In the genomic region with DNA sequence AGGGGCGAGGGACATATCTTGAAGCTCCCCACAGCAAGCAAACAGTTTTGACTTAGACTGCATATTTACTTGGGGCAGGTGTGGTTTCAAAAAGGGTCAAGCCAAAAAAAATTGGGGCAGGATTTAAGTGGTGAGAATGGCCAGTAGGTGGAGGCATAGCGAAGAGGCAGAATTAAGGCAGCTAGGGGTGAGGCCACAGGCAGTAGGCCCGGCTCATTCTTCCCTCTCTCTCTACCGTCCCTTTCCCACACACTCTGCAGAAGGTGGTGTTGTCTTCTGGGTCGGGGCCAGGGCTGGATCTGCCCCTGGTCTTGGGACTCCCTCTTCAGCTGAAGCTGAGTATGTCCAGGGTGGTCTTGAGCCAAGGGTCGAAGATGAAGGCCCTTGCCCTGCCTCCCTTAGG, we compare ENCODE assay signal across 9 cellular contexts. TPM values are rescaled to one million over a fixed set of nuclear protein-coding genes. Genes with fewer than 3 reads are reported as not detected.
A peak's percentile ranks its signal among the peaks of the same experiment; 100 is the strongest.
DNase-seq lines count a peak whose midpoint lies in the region; ATAC-seq and TF ChIP-seq lines count a peak whose summit lies in the region.
"Had no signal": no experiment of that assay in that cellular context is flagged by ENCODE, and none has a peak within 500 bp of the region (broad histone marks: within the 10 kb centered on the region; RNA-seq: fewer than 3 reads in every experiment).

No MANE protein-coding gene starts in this region.

- no peaks in the 10 kb centered on the region for H3K9me3 Mint-ChIP-seq in endodermal cell

- ATAC-seq in HG02610 (IDR thresholded peaks at IDR 0.05; ENCODE audit: unreplicated experiment), result no peak

- no peak overlapping the region for H3K4me3 ChIP-seq in HAP-1
- H3K4me3 ChIP-seq in endodermal cell (ENCODE audit: low read length), result no peak overlapping the region
- H3K4me3 ChIP-seq in osteoblast (ENCODE audit: insufficient read depth, low read length), result no peak overlapping the region
- H3K4me3 ChIP-seq: SJSA1 had no signal

- H3K27ac Mint-ChIP-seq in endodermal cell, result no peak overlapping the region

- peak overlapping the region; percentile 38 for H2AFZ ChIP-seq in osteoblast (ENCODE audit: low read length)

- H3K27me3 Mint-ChIP-seq in endodermal cell (ENCODE audit: insufficient read depth), result no peaks in the 10 kb centered on the region

- no peaks in the 10 kb centered on the region for H3K36me3 ChIP-seq in HAP-1 (replicated peaks)
- no peaks in the 10 kb centered on the region for H3K36me3 ChIP-seq in endodermal cell (ENCODE audit: control insufficient read depth, insufficient read depth, low read length)
- no peaks in the 10 kb centered on the region for H3K36me3 ChIP-seq in osteoblast (ENCODE audit: insufficient read depth, low read length)
- H3K36me3 ChIP-seq: SJSA1 had no signal

- no peaks in the 10 kb centered on the region for H3K36me3 Mint-ChIP-seq in endodermal cell (ENCODE audit: low read depth)

- no peak overlapping the region for H3K9ac ChIP-seq in endodermal cell (ENCODE audit: extremely low read depth, low read length, poor library complexity, severe bottlenecking)

- in situ Hi-C loops in HAP-1 (cut with MboI; ENCODE audit: low sequenced_read_pairs), result no loop called here

- H3K4me1 Mint-ChIP-seq in endodermal cell, result peaks cover 11% of the 10 kb centered on the region

- H3K4me1 ChIP-seq in HAP-1, result peaks cover 4% of the 10 kb centered on the region
- peaks cover 5% of the 10 kb centered on the region for H3K4me1 ChIP-seq in endodermal cell (ENCODE audit: control insufficient read depth, insufficient read depth, low read length)
- H3K4me1 ChIP-seq in osteoblast (ENCODE audit: insufficient read depth, low read length), result no peaks in the 10 kb centered on the region
- H3K4me1 ChIP-seq: SJSA1 had no signal

- H3K4me3 Mint-ChIP-seq in endodermal cell, result no peak overlapping the region

- 0 out of 2 replicates have a peak, but pooled peaks have one; percentile 24 for TF ChIP-seq POLR2A in Raji (IDR thresholded peaks at IDR 0.05; ENCODE audit: insufficient read depth, low read depth, low read length)

- H3K9me3 ChIP-seq in HAP-1 (no peaks in the 10 kb centered on the region), endodermal cell (ENCODE audit: control insufficient read depth, low read length) (no peaks in the 10 kb centered on the region), osteoblast (ENCODE audit: low read depth, low read length) (no peaks in the 10 kb centered on the region)
- H3K9me3 ChIP-seq: SJSA1 had no signal

- H3K79me2 ChIP-seq in osteoblast (ENCODE audit: insufficient read depth, low read length), result peaks cover under 1% of the 10 kb centered on the region

- no peak overlapping the region for H3K4me2 ChIP-seq in osteoblast (ENCODE audit: insufficient read depth, low read length)

- H3K27ac ChIP-seq in endodermal cell (ENCODE audit: low read depth, low read length) (no peak overlapping the region), osteoblast (ENCODE audit: low read depth, low read length) (no peak overlapping the region)
- H3K27ac ChIP-seq: SJSA1 had no signal

- H4K20me1 ChIP-seq in osteoblast (ENCODE audit: insufficient read depth, low read length), result no peaks in the 10 kb centered on the region

- peak; percentile 90 for DNase-seq in COLO829 (ENCODE audit: low spot score)
- DNase-seq in HAP-1 (ENCODE audit: low spot score in 2 of 2), result peak; percentile 49 to 59
- peak; percentile 88 for DNase-seq in endodermal cell
- peak; percentile 97 for DNase-seq in osteoblast (ENCODE audit: insufficient read length, low spot score, missing footprints)
- no peak for DNase-seq in NCI-H524 treated with DMSO at 0.1 percent for 48 hours (lab: John Stamatoyannopoulos, UW)
- no peak for DNase-seq in NK-92 (lab: John Stamatoyannopoulos, UW; ENCODE audit: unreplicated experiment)

- H3K27me3 ChIP-seq in HAP-1 (ENCODE audit: low read depth), result no peaks in the 10 kb centered on the region
- H3K27me3 ChIP-seq in endodermal cell (ENCODE audit: control insufficient read depth, insufficient read depth, low read length, poor library complexity, severe bottlenecking), result no peaks in the 10 kb centered on the region
- H3K27me3 ChIP-seq in osteoblast (ENCODE audit: insufficient read depth, low read length), result no peaks in the 10 kb centered on the region
- H3K27me3 ChIP-seq: SJSA1 had no signal

- WGBS in endodermal cell (ENCODE audit: insufficient coverage in 1 of 2, insufficient read length in 1 of 2), 2 experiments, result 60 to 78% methylated on average over 1 to 6 of the region's 6 CpGs

- TF ChIP-seq CTCF in endodermal cell (conservative IDR thresholded peaks at IDR 0.05), result peak; percentile 87
- TF ChIP-seq CTCF in osteoblast (IDR thresholded peaks at IDR 0.05; ENCODE audit: extremely low read depth, low read depth, low read length), result peak; percentile 72

RNA-seq across cellular contexts. Expression of gene SHBG, which starts 2.6 kb away (rescaled TPM):
- total RNA-seq in endodermal cell (1 to 10 TPM in 1 of 2 donors, under 1 TPM in 1; 0.77 to 1.9 TPM), osteoblast (0.36 and 0.88 TPM in 2 replicates)
- polyA plus RNA-seq in endodermal cell (2013, experiment 1 of 2), result 0.68 TPM
- polyA plus RNA-seq in endodermal cell (2013, experiment 2 of 2), result 1.0 TPM
- total RNA-seq: SJSA1 had no signal

RNA-seq across cellular contexts. Expression of gene SAT2, which starts 4.9 kb away (rescaled TPM):
- total RNA-seq in endodermal cell, result 100 to 1,000 TPM in 1 of 2 donors, 10 to 100 TPM in 1; 82.7 to 103 TPM
- 82.9 TPM for polyA plus RNA-seq in endodermal cell (2013, experiment 1 of 2)
- polyA plus RNA-seq in endodermal cell (2013, experiment 2 of 2), result 80.2 TPM
- total RNA-seq in osteoblast, result 41.3 and 52.5 TPM in 2 replicates

RNA-seq across cellular contexts. Expression of gene FXR2, which starts 17.8 kb away (rescaled TPM):
- total RNA-seq in endodermal cell (10 to 100 TPM; 52.1 to 53.9 TPM), osteoblast (41.8 and 42.7 TPM in 2 replicates)
- 43.0 TPM for polyA plus RNA-seq in endodermal cell (2013, experiment 1 of 2)
- polyA plus RNA-seq in endodermal cell (2013, experiment 2 of 2), result 41.9 TPM

RNA-seq across cellular contexts. Expression of gene ATP1B2, which starts 18.2 kb away (rescaled TPM):
- total RNA-seq in endodermal cell (1 to 10 TPM; 6.4 to 7.5 TPM), osteoblast (under 0.01 TPM in 1 of 2 replicates, not detected in the other)
- 38.5 TPM for polyA plus RNA-seq in endodermal cell (2013, experiment 1 of 2)
- polyA plus RNA-seq in endodermal cell (2013, experiment 2 of 2), result 30.5 TPM
- total RNA-seq: SJSA1 had no signal

RNA-seq across cellular contexts. Expression of gene SOX15, which starts 42.6 kb away (rescaled TPM):
- total RNA-seq in endodermal cell (1 to 10 TPM; 6.4 to 7.3 TPM), osteoblast (0.59 and 0.72 TPM in 2 replicates)
- 1.1 TPM for polyA plus RNA-seq in endodermal cell (2013, experiment 1 of 2)
- polyA plus RNA-seq in endodermal cell (2013, experiment 2 of 2), result 1.0 TPM
- total RNA-seq: SJSA1 had no signal

Comparison
In these comparisons a context has a peak if more than half of its experiments do, and no peak if none do; other contexts are left out.
1. DNase-seq: peak in COLO829 (single experiment), HAP-1 (2 of 2), endodermal cell (single experiment) and osteoblast (single experiment); none in NCI-H524 treated with DMSO at 0.1 percent for 48 hours (single experiment) and NK-92 (single experiment).